ENCODE assay signal across 8 cellular contexts in genomic region chr6:89792881-89793280, GRCh38. TPM values are rescaled to one million over a fixed set of nuclear protein-coding genes. Genes with fewer than 3 reads are reported as not detected.
DNase-seq lines count a peak whose midpoint lies in the region; ATAC-seq and TF ChIP-seq lines count a peak whose summit lies in the region.

No MANE protein-coding gene starts in this region.

- no peak overlapping the region for H3K27ac Mint-ChIP-seq in mesothelial cell of epicardium

- peak; percentile 88 for ATAC-seq in GM19372 (IDR thresholded peaks at IDR 0.05; ENCODE audit: low read depth, unreplicated experiment)
- peak; percentile 94 for ATAC-seq in SK-N-SH treated with all-trans-retinoic acid at 6 μM for 48 hours

- TF ChIP-seq CTCF in HL-60 (IDR thresholded peaks at IDR 0.05; ENCODE audit: insufficient read depth, low read length) (peak; percentile 85), fibroblast of villous mesenchyme (IDR thresholded peaks at IDR 0.05; ENCODE audit: insufficient read depth, low read depth, low read length) (peak; percentile 61), mesothelial cell of epicardium (IDR thresholded peaks at IDR 0.05; ENCODE audit: unreplicated experiment) (no peak)

- H3K27me3 Mint-ChIP-seq in mesothelial cell of epicardium (ENCODE audit: low read depth) = no peaks in the 10 kb centered on the region

- H3K36me3 Mint-ChIP-seq in mesothelial cell of epicardium = peaks cover 24% of the 10 kb centered on the region

- no peaks in the 10 kb centered on the region for H3K4me1 Mint-ChIP-seq in mesothelial cell of epicardium

- H3K27ac ChIP-seq in HL-60 (replicated peaks) = no peak overlapping the region

- no peaks in the 10 kb centered on the region for H3K9me3 Mint-ChIP-seq in mesothelial cell of epicardium

- H3K4me3 Mint-ChIP-seq in mesothelial cell of epicardium = no peak overlapping the region

- H3K27me3 ChIP-seq in HL-60 (ENCODE audit: insufficient read depth, poor library complexity, severe bottlenecking) = no peaks in the 10 kb centered on the region

- peak; percentile 0 for DNase-seq in NCI-H1694 treated with DMSO at 0.1 percent for 48 hours (lab: John Stamatoyannopoulos, UW)
- no peak for DNase-seq in NCI-H1694 (lab: John Stamatoyannopoulos, UW)
- peak; percentile 36 to 70 for DNase-seq in HL-60 (ENCODE audit: low read depth in 1 of 2, low spot score in 1 of 2)
- peak; percentile 44 for DNase-seq in fibroblast of villous mesenchyme (ENCODE audit: low read depth)
- DNase-seq in retina = peak; percentile 8
- DNase-seq in mesothelial cell of epicardium (ENCODE audit: low spot score in 2 of 2, unreplicated experiment in 2 of 2) = no peak

- no peak overlapping the region for H3K4me3 ChIP-seq in HL-60 (replicated peaks; ENCODE audit: insufficient read depth, low read length)
- no peak overlapping the region for H3K4me3 ChIP-seq in fibroblast of villous mesenchyme (ENCODE audit: low read depth, low read length)

TF ChIP-seq in SK-N-SH treated with all-trans-retinoic acid at 6 μM for 48 hours, 23 proteins besides CTCF, POLR2A, EP300 and RAD21:
- TF ChIP-seq CSRNP3 (CRISPR knock-in tag; IDR thresholded peaks at IDR 0.05) (no peak), TSHZ2 (CRISPR knock-in tag; IDR thresholded peaks at IDR 0.05) (no peak), ZFP3 (CRISPR knock-in tag; IDR thresholded peaks at IDR 0.05) (no peak), PPARA (CRISPR knock-in tag; IDR thresholded peaks at IDR 0.05; ENCODE audit: borderline replicate concordance) (no peak), GLIS3 (CRISPR knock-in tag; IDR thresholded peaks at IDR 0.05) (no peak), ESRRG (CRISPR knock-in tag; IDR thresholded peaks at IDR 0.05) (no peak), ZC3H10 (CRISPR knock-in tag; IDR thresholded peaks at IDR 0.05) (no peak), ZNF70 (CRISPR knock-in tag; IDR thresholded peaks at IDR 0.05) (no peak), CSDC2 (CRISPR knock-in tag; IDR thresholded peaks at IDR 0.05) (no peak), OSR1 (CRISPR knock-in tag; IDR thresholded peaks at IDR 0.05) (no peak), POU6F1 (CRISPR knock-in tag; IDR thresholded peaks at IDR 0.05; ENCODE audit: borderline replicate concordance, low read depth) (no peak), ZFP30 (CRISPR knock-in tag; IDR thresholded peaks at IDR 0.05) (no peak), CREB5 (CRISPR knock-in tag; IDR thresholded peaks at IDR 0.05; ENCODE audit: low read depth) (no peak), BACH2 (CRISPR knock-in tag; IDR thresholded peaks at IDR 0.05; ENCODE audit: borderline replicate concordance) (no peak), ISL1 (CRISPR knock-in tag; IDR thresholded peaks at IDR 0.05) (no peak), PATZ1 (CRISPR knock-in tag; IDR thresholded peaks at IDR 0.05; ENCODE audit: borderline replicate concordance) (no peak), ZNF565 (CRISPR knock-in tag; conservative IDR thresholded peaks at IDR 0.05; ENCODE audit: low read depth) (no peak)
TF ChIP-seq in SK-N-SH treated with all-trans-retinoic acid at 6 μM for 48 hours: peak in this region for 0.

RNA-seq across cellular contexts. Expression of gene MDN1, which starts 26.7 kb away (rescaled TPM):
- total RNA-seq in fibroblast of villous mesenchyme = 19.0 and 27.2 TPM in 2 replicates
- total RNA-seq in mesothelial cell of epicardium = 43.4 to 52.0 TPM (median 47.1 TPM) in 3 replicates

RNA-seq across cellular contexts. Expression of gene CASP8AP2, which starts 36.8 kb away (rescaled TPM):
- total RNA-seq in fibroblast of villous mesenchyme = 11.9 and 18.1 TPM in 2 replicates
- 22.8 to 23.4 TPM (median 23.1 TPM) in 3 replicates for total RNA-seq in mesothelial cell of epicardium

Comparison
In these comparisons a context has a peak if more than half of its experiments do, and no peak if none do; other contexts are left out.
1. DNase-seq: peak in NCI-H1694 treated with DMSO at 0.1 percent for 48 hours (single experiment), HL-60 (2 of 2), fibroblast of villous mesenchyme (single experiment) and retina (single experiment); none in NCI-H1694 (single experiment) and mesothelial cell of epicardium (0 of 2).